In genomic region chr7:92039900-92040299, GRCh38 we compare ENCODE assay signal across 31 cellular contexts.
"Had no signal": no experiment of that assay in that cellular context is flagged by ENCODE, and none has a peak within 500 bp of the region (broad histone marks: within the 10 kb centered on the region; RNA-seq: fewer than 3 reads in every experiment).

No MANE protein-coding gene starts in this region.

- H3K4me1 Mint-ChIP-seq: naive B cell; stimulated activated memory B cell treated with anti-CD40 and anti-IgM and Interleukin-4, amounts not matched to agents 10 μg/mL and 1 μg/mL and 100 μg/mL, for 72 hours; stimulated activated naive CD8-positive, alpha-beta T cell treated with anti-CD3 and anti-CD28 coated beads, Interleukin-15, amount 100 ng/mL, for 72 hours had no signal

- H3K9me3 ChIP-seq: neutrophil, ovary, psoas muscle, right lobe of liver, sigmoid colon, spleen, suprapubic skin, testis, tibial artery, upper lobe of left lung, vagina had no signal

- FAIRE-seq: urothelium cell line had no signal

- ATAC-seq: naive thymus-derived CD8-positive, alpha-beta T cell; natural killer cell treated with Interleukin-12 subunit alpha and Interleukin-12 subunit beta and Interleukin-15 and Interleukin-18, amount 100 ng/mL, for 72 hours; psoas muscle; right cardiac atrium; right lobe of liver; stimulated activated memory B cell treated with anti-CD40 and anti-IgM and Interleukin-4, amounts not matched to agents 10 μg/mL and 1 μg/mL and 100 μg/mL, for 72 hours; stimulated activated naive CD8-positive, alpha-beta T cell treated with anti-CD3 and anti-CD28 coated beads, Interleukin-15, amount 100 ng/mL, for 72 hours; stimulated activated naive CD8-positive, alpha-beta T cell treated with anti-CD3 and anti-CD28 coated beads, Interleukin-15, Interleukin-2, amounts not matched to agents 100 U/mL and 50 U/mL, for 24 hours had no signal

- H3K4me1 ChIP-seq: spleen, suprapubic skin, upper lobe of left lung, vagina had no signal

- H3K4me3 Mint-ChIP-seq: naive B cell; naive thymus-derived CD8-positive, alpha-beta T cell; natural killer cell treated with Interleukin-12 subunit alpha and Interleukin-12 subunit beta and Interleukin-15 and Interleukin-18, amount 100 ng/mL, for 72 hours; nephron progenitor cell; neural crest cell; stimulated activated memory B cell treated with anti-CD40 and anti-IgM and Interleukin-4, amounts not matched to agents 10 μg/mL and 1 μg/mL and 100 μg/mL, for 72 hours; stimulated activated naive CD8-positive, alpha-beta T cell treated with anti-CD3 and anti-CD28 coated beads, Interleukin-15, amount 100 ng/mL, for 72 hours had no signal

- H3K36me3 ChIP-seq: ovary had no signal

- H3K27ac Mint-ChIP-seq: natural killer cell treated with Interleukin-12 subunit alpha and Interleukin-12 subunit beta and Interleukin-15 and Interleukin-18, amount 100 ng/mL, for 72 hours; nephron progenitor cell; stimulated activated memory B cell treated with anti-CD40 and anti-IgM and Interleukin-4, amounts not matched to agents 10 μg/mL and 1 μg/mL and 100 μg/mL, for 72 hours; stimulated activated naive CD8-positive, alpha-beta T cell treated with anti-CD3 and anti-CD28 coated beads, Interleukin-15, amount 100 ng/mL, for 72 hours had no signal

- DNase-seq: naive B cell; naive thymus-derived CD8-positive, alpha-beta T cell; nephron progenitor cell; nucleus accumbens; ovary; psoas muscle; right cardiac atrium; right lobe of liver; sigmoid colon; spleen; stimulated activated CD4-positive, alpha-beta T cell treated with anti-CD3 and anti-CD28 coated beads, Interleukin-12 subunit alpha, Interleukin-12 subunit beta, amount 100 ng/mL, for 4 hours; stimulated activated CD4-positive, alpha-beta T cell treated with anti-CD3 and anti-CD28 coated beads, Interleukin-1b, Interleukin-23, amount 100 ng/mL, for 48 hours; stimulated activated CD4-positive, alpha-beta T cell treated with anti-CD3 and anti-CD28 coated beads, Interleukin-4, amount 100 ng/mL, for 1 hour; stimulated activated CD4-positive, alpha-beta T cell treated with anti-CD3 and anti-CD28 coated beads, Interleukin-4, amount 100 ng/mL, for 4 hours; stimulated activated CD8-positive, alpha-beta memory T cell treated with anti-CD3 and anti-CD28 coated beads, Interleukin-4, amount 100 ng/mL, for 48 hours; stimulated activated naive CD4-positive, alpha-beta T cell; stimulated activated naive CD8-positive, alpha-beta T cell treated with anti-CD3 and anti-CD28 coated beads, Interleukin-15, amount 100 ng/mL, for 72 hours; stimulated activated naive CD8-positive, alpha-beta T cell treated with anti-CD3 and anti-CD28 coated beads, Interleukin-15, Interleukin-2, amounts not matched to agents 100 U/mL and 50 U/mL, for 24 hours; substantia nigra; testis; tibial artery; trophoblast cell; upper lobe of left lung had no signal

- H3K4me3 ChIP-seq: ovary, psoas muscle, right lobe of liver, sigmoid colon, smooth muscle cell, spleen, suprapubic skin, testis, tibial artery, upper lobe of left lung, vagina had no signal

- H3K27me3 ChIP-seq: neutrophil, ovary, right lobe of liver, sigmoid colon, spleen, suprapubic skin, testis, tibial artery, upper lobe of left lung, vagina had no signal

- H3K27me3 Mint-ChIP-seq: naive B cell; naive thymus-derived CD8-positive, alpha-beta T cell; natural killer cell treated with Interleukin-12 subunit alpha and Interleukin-12 subunit beta and Interleukin-15 and Interleukin-18, amount 100 ng/mL, for 72 hours; stimulated activated memory B cell treated with anti-CD40 and anti-IgM and Interleukin-4, amounts not matched to agents 10 μg/mL and 1 μg/mL and 100 μg/mL, for 72 hours; stimulated activated naive CD8-positive, alpha-beta T cell treated with anti-CD3 and anti-CD28 coated beads, Interleukin-15, amount 100 ng/mL, for 72 hours had no signal

- H3K9me3 Mint-ChIP-seq: naive B cell; naive thymus-derived CD8-positive, alpha-beta T cell; natural killer cell treated with Interleukin-12 subunit alpha and Interleukin-12 subunit beta and Interleukin-15 and Interleukin-18, amount 100 ng/mL, for 72 hours; nephron progenitor cell; neural crest cell; stimulated activated memory B cell treated with anti-CD40 and anti-IgM and Interleukin-4, amounts not matched to agents 10 μg/mL and 1 μg/mL and 100 μg/mL, for 72 hours; stimulated activated naive CD8-positive, alpha-beta T cell treated with anti-CD3 and anti-CD28 coated beads, Interleukin-15, amount 100 ng/mL, for 72 hours had no signal

- H3K27ac ChIP-seq: neutrophil, ovary, psoas muscle, right lobe of liver, sigmoid colon, spleen, suprapubic skin, testis, tibial artery, upper lobe of left lung, vagina had no signal
